Comparison of ENCODE assay signal across 8 cellular contexts in genomic region chr3:119700269-119700919, GRCh38. TPM values are rescaled to one million over a fixed set of nuclear protein-coding genes. Genes with fewer than 3 reads are reported as not detected.
DNase-seq lines count a peak whose midpoint lies in the region; ATAC-seq lines count a peak whose summit lies in the region.

No MANE protein-coding gene starts in this region.

- peak; percentile 5 for DNase-seq in activated CD4-positive, CD25-positive, alpha-beta regulatory T cell treated with anti-CD3 and anti-CD28 coated beads, Interleukin-2, amount 50 U/mL, for 16 hours (ENCODE audit: low read depth, low spot score)
- no peak for DNase-seq in activated CD4-positive, CD25-positive, alpha-beta regulatory T cell (lab: John Stamatoyannopoulos, UW)
- DNase-seq in activated T-cell treated with anti-CD3 and anti-CD28 coated beads for 4 hours, result peak; percentile 9
- DNase-seq in naive B cell, result peak; percentile 45
- no peak for DNase-seq in NCI-H510A (lab: John Stamatoyannopoulos, UW)
- DNase-seq in amniotic stem cell (lab: John Stamatoyannopoulos, UW), result no peak

- ATAC-seq in HG03097 (IDR thresholded peaks at IDR 0.05; ENCODE audit: low FRiP score, unreplicated experiment), result peak; percentile 37
- ATAC-seq in naive B cell (ENCODE audit: low read depth in 2 of 2), result peak; percentile 41 to 55
- ATAC-seq in GM21528 (IDR thresholded peaks at IDR 0.05; ENCODE audit: low FRiP score, unreplicated experiment), result no peak

- peak overlapping the region in 7 of 8 donors; percentile 8 to 67 (median 39) for H3K4me3 Mint-ChIP-seq in naive B cell

- peaks cover 15 to 29% (median 27%) of the 10 kb centered on the region in 3 donors for H3K4me1 Mint-ChIP-seq in naive B cell

- H3K27ac Mint-ChIP-seq in naive B cell, result peak overlapping the region; percentile 78 to 96 (median 87)

- peaks cover 0 to 5% (median 0%) of the 10 kb centered on the region in 3 donors for H3K27me3 Mint-ChIP-seq in naive B cell

- H3K36me3 Mint-ChIP-seq in naive B cell, result no peaks in the 10 kb centered on the region

- peaks cover 0 to 5% (median 0%) of the 10 kb centered on the region in 7 donors for H3K9me3 Mint-ChIP-seq in naive B cell

RNA-seq across cellular contexts. Expression of gene CFAP91, which starts 2.4 kb away (rescaled TPM):
- polyA plus RNA-seq in naive B cell (ENCODE audit: low read depth in 6 of 6), result under 1 TPM in 3 of 6 donors, not detected in 3; 0.12 to 0.43 (median 0.31) TPM

RNA-seq across cellular contexts. Expression of gene COX17, which starts 23.2 kb away (rescaled TPM):
- polyA plus RNA-seq in naive B cell (ENCODE audit: low read depth in 6 of 6), result 10 to 100 TPM; 67.3 to 99.7 (median 81.1) TPM

RNA-seq across cellular contexts. Expression of gene POPDC2, which starts 40.0 kb away (rescaled TPM):
- 1 to 10 TPM; 2.0 to 4.0 (median 2.4) TPM for polyA plus RNA-seq in naive B cell (ENCODE audit: low read depth in 6 of 6)

Comparison
In these comparisons a context has a peak if more than half of its experiments do, and no peak if none do; other contexts are left out.
1. DNase-seq: peak in activated CD4-positive, CD25-positive, alpha-beta regulatory T cell treated with anti-CD3 and anti-CD28 coated beads, Interleukin-2, amount 50 U/mL, for 16 hours (single experiment), activated T-cell treated with anti-CD3 and anti-CD28 coated beads for 4 hours (single experiment) and naive B cell (single experiment); none in activated CD4-positive, CD25-positive, alpha-beta regulatory T cell (0 of 4), NCI-H510A (single experiment) and amniotic stem cell (single experiment).